ENCODE assay signal across 8 cellular contexts in the genomic region with DNA sequence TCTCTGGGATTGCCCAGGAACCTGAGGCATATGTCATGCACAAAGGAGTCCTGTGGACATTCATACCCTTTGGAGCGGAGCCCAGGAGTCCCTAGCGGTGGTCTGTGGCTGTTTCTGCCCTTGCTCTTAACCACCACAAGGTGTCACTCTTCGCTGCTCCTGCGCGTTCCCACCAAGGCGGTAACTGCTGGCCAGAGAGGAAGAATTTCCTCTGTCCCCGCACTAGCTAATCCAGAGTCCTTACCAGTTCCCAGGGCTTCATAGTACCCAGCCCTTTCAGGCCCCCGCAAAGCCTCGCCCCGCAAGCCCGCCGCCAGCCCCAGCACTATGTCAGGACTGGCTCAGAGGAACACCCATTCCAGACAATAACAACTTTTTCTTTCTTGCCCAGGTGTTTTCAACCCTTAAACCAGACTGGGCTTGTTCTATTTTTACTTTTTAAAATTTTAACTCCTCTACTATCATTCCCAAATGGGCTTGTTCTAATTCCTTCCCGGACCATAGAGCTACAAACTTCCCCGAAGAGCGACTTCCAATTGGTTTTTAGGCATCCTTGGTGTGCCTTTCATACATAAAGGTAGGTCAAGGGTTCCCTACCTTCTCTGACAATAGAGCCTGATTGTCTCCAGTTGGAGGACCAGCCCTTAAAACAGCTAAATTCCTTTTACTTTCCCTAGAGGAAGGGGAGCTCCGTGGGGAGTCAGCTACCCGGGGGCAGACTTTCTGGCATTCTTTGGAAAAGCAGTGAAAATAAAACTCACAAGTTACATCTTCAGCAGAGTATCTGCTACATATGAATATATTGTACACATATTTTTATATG. TPM values are rescaled to one million over a fixed set of nuclear protein-coding genes. Genes with fewer than 3 reads are reported as not detected.
DNase-seq lines count a peak whose midpoint lies in the region; ATAC-seq, FAIRE-seq and TF ChIP-seq lines count a peak whose summit lies in the region.

No MANE protein-coding gene starts in this region.

- no peak overlapping the region for H3K4me3 ChIP-seq in endodermal cell (ENCODE audit: low read length)
- H3K4me3 ChIP-seq in mesenchymal stem cell (ENCODE audit: insufficient read depth in 1 of 2, low read depth in 1 of 2, low read length in 2 of 2): no peak overlapping the region

- peak overlapping the region; percentile 77 for H4K8ac ChIP-seq in mesenchymal stem cell (ENCODE audit: low read length)

- H3K9me3 ChIP-seq in endodermal cell (ENCODE audit: control insufficient read depth, low read length) (no peaks in the 10 kb centered on the region), mesenchymal stem cell (ENCODE audit: control insufficient read depth, low read length) (no peaks in the 10 kb centered on the region)

- H3K27me3 ChIP-seq in endodermal cell (ENCODE audit: control insufficient read depth, insufficient read depth, low read length, poor library complexity, severe bottlenecking) (no peaks in the 10 kb centered on the region), mesenchymal stem cell (ENCODE audit: control insufficient read depth in 1 of 2, insufficient read depth in 1 of 2, low read length in 2 of 2) (no peaks in the 10 kb centered on the region)

- peaks cover 7% of the 10 kb centered on the region for H3K4me1 Mint-ChIP-seq in activated CD8-positive, alpha-beta T cell treated with anti-CD3 and anti-CD28 coated beads, Interleukin-2, amount 10 ng/mL, durations not matched to agents 7 days and 5 days (ENCODE audit: low read depth)
- peaks cover 16% of the 10 kb centered on the region for H3K4me1 Mint-ChIP-seq in endodermal cell

- no peaks in the 10 kb centered on the region for H3K9me3 Mint-ChIP-seq in activated CD8-positive, alpha-beta T cell treated with anti-CD3 and anti-CD28 coated beads, Interleukin-2, amount 10 ng/mL, durations not matched to agents 7 days and 5 days (ENCODE audit: insufficient read depth)
- no peaks in the 10 kb centered on the region for H3K9me3 Mint-ChIP-seq in endodermal cell

- H3K23ac ChIP-seq in mesenchymal stem cell (ENCODE audit: low read length in 2 of 2): no peak overlapping the region

- peak; percentile 61 for DNase-seq in AG09319 (ENCODE audit: extremely low read depth, low read depth)
- DNase-seq in HTR-8/SVneo (ENCODE audit: insufficient read length, low spot score): peak; percentile 89
- peak; percentile 71 to 73 for DNase-seq in NOMO-1 (lab: John Stamatoyannopoulos, UW; ENCODE audit: unreplicated experiment in 2 of 2)
- DNase-seq in activated CD8-positive, alpha-beta T cell treated with anti-CD3 and anti-CD28 coated beads, Interleukin-2, amount 10 ng/mL, durations not matched to agents 7 days and 5 days: peak; percentile 80
- peak; percentile 94 for DNase-seq in endodermal cell
- peak; percentile 89 for DNase-seq in mesenchymal stem cell
- DNase-seq in stimulated activated CD8-positive, alpha-beta memory T cell treated with anti-CD3 and anti-CD28 coated beads, Interleukin-12 subunit alpha, Interleukin-12 subunit beta, amount 100 ng/mL, for 1 hour (ENCODE audit: low read depth): peak; percentile 54

- peak overlapping the region; percentile 69 for H2BK15ac ChIP-seq in mesenchymal stem cell (ENCODE audit: low read depth, poor library complexity, severe bottlenecking)

- H3K4ac ChIP-seq in mesenchymal stem cell (ENCODE audit: low read depth in 1 of 2, low read length in 2 of 2): no peak overlapping the region

- no peak overlapping the region for H4K91ac ChIP-seq in mesenchymal stem cell (ENCODE audit: low read length)

- no peak overlapping the region for H3K18ac ChIP-seq in mesenchymal stem cell (ENCODE audit: low read depth in 1 of 2, low read length in 2 of 2)

- H3K27ac ChIP-seq in endodermal cell (ENCODE audit: low read depth, low read length): no peak overlapping the region
- H3K27ac ChIP-seq in mesenchymal stem cell (ENCODE audit: low read length, poor library complexity, severe bottlenecking): no peak overlapping the region

- no peaks in the 10 kb centered on the region for H3K79me1 ChIP-seq in mesenchymal stem cell (replicated peaks; ENCODE audit: low read length, poor library complexity, severe bottlenecking)

- H2BK5ac ChIP-seq in mesenchymal stem cell (ENCODE audit: low read depth, low read length, poor library complexity, severe bottlenecking): no peak overlapping the region

- H3K9ac ChIP-seq in endodermal cell (ENCODE audit: extremely low read depth, low read length, poor library complexity, severe bottlenecking) (no peak overlapping the region), mesenchymal stem cell (ENCODE audit: low read length) (peak overlapping the region; percentile 71)

- H3K27ac Mint-ChIP-seq in activated CD8-positive, alpha-beta T cell treated with anti-CD3 and anti-CD28 coated beads, Interleukin-2, amount 10 ng/mL, durations not matched to agents 7 days and 5 days: no peak overlapping the region
- H3K27ac Mint-ChIP-seq in endodermal cell: peak overlapping the region; percentile 49

- H3K36me3 Mint-ChIP-seq in activated CD8-positive, alpha-beta T cell treated with anti-CD3 and anti-CD28 coated beads, Interleukin-2, amount 10 ng/mL, durations not matched to agents 7 days and 5 days (ENCODE audit: low read depth): no peaks in the 10 kb centered on the region
- H3K36me3 Mint-ChIP-seq in endodermal cell (ENCODE audit: low read depth): no peaks in the 10 kb centered on the region

- H2AFZ ChIP-seq in mesenchymal stem cell (ENCODE audit: low read depth, low read length): no peak overlapping the region

- POLR2A ChIA-PET in activated CD8-positive, alpha-beta T cell treated with anti-CD3 and anti-CD28 coated beads, Interleukin-2, amount 10 ng/mL, durations not matched to agents 7 days and 5 days (lab: Charles Lee): interaction anchor here (0.7 kb wide), 1 partner anchor 13 kb away, joined by 4 read pairs; no protein-coding TSS in a partner anchor

- peak overlapping the region; percentile 9 for H3K4me3 Mint-ChIP-seq in activated CD8-positive, alpha-beta T cell treated with anti-CD3 and anti-CD28 coated beads, Interleukin-2, amount 10 ng/mL, durations not matched to agents 7 days and 5 days
- peak overlapping the region; percentile 15 for H3K4me3 Mint-ChIP-seq in endodermal cell

- TF ChIP-seq CTCF in AG09319 (IDR thresholded peaks at IDR 0.05; ENCODE audit: low read depth, low read length) (peak; percentile 100), endodermal cell (conservative IDR thresholded peaks at IDR 0.05) (peak; percentile 99)

- no peak overlapping the region for H2BK120ac ChIP-seq in mesenchymal stem cell (ENCODE audit: low read depth, low read length)

- 7 to 12% methylated on average over 13 to 17 of the region's 17 CpGs for WGBS in endodermal cell (ENCODE audit: insufficient coverage in 1 of 2, insufficient read length in 1 of 2), 2 experiments
- 7% methylated on average over 15 of the region's 17 CpGs for WGBS in mesenchymal stem cell

- H3K4me1 ChIP-seq in endodermal cell (ENCODE audit: control insufficient read depth, insufficient read depth, low read length): no peaks in the 10 kb centered on the region
- peaks cover 1% of the 10 kb centered on the region for H3K4me1 ChIP-seq in mesenchymal stem cell (ENCODE audit: control insufficient read depth, insufficient read depth, low read depth, low read length)

- no peak for FAIRE-seq in HTR-8/SVneo (lab: Jason Lieb, UNC)

- H2BK12ac ChIP-seq in mesenchymal stem cell (ENCODE audit: low read length in 2 of 2): no peak overlapping the region

- H3K36me3 ChIP-seq in endodermal cell (ENCODE audit: control insufficient read depth, insufficient read depth, low read length) (no peaks in the 10 kb centered on the region), mesenchymal stem cell (ENCODE audit: control insufficient read depth in 1 of 2, insufficient read depth in 2 of 2, low read depth in 1 of 2, low read length in 2 of 2) (no peaks in the 10 kb centered on the region)

- CTCF ChIA-PET in activated CD8-positive, alpha-beta T cell treated with anti-CD3 and anti-CD28 coated beads, Interleukin-2, amount 10 ng/mL, durations not matched to agents 7 days and 5 days (lab: Charles Lee): interaction anchor here (0.6 to 5.0 kb wide), 93 partner anchors 9 to 614 kb away, joined by 3 to 131 read pairs (median 5); a partner anchor contains a TSS

- peak overlapping the region; percentile 71 for H3K4me2 ChIP-seq in mesenchymal stem cell (ENCODE audit: low read length, poor library complexity, severe bottlenecking)

- no peak overlapping the region for H2AK5ac ChIP-seq in mesenchymal stem cell (ENCODE audit: low read length, severe bottlenecking)

- no peak overlapping the region for H3K14ac ChIP-seq in mesenchymal stem cell (ENCODE audit: low read length in 2 of 2)

- peak; percentile 94 for ATAC-seq in GM19043 (IDR thresholded peaks at IDR 0.05; ENCODE audit: low read depth, unreplicated experiment)
- ATAC-seq in activated CD8-positive, alpha-beta T cell treated with anti-CD3 and anti-CD28 coated beads, Interleukin-2, amount 10 ng/mL, durations not matched to agents 7 days and 5 days: peak; percentile 99

- peaks cover 2% of the 10 kb centered on the region for H3K27me3 Mint-ChIP-seq in activated CD8-positive, alpha-beta T cell treated with anti-CD3 and anti-CD28 coated beads, Interleukin-2, amount 10 ng/mL, durations not matched to agents 7 days and 5 days (ENCODE audit: low read depth)
- H3K27me3 Mint-ChIP-seq in endodermal cell (ENCODE audit: insufficient read depth): no peaks in the 10 kb centered on the region

RNA-seq across cellular contexts. Expression of a gene that starts 31.8 kb away (rescaled TPM):
- 1 to 10 TPM in 1 of 2 experiments, under 1 TPM in 1; 0.60 to 1.6 TPM for total RNA-seq in activated CD8-positive, alpha-beta T cell treated with anti-CD3 and anti-CD28 coated beads, Interleukin-2, amount 10 ng/mL, durations not matched to agents 7 days and 5 days
- 1 to 10 TPM; 2.5 to 3.6 TPM for total RNA-seq in endodermal cell
- polyA plus RNA-seq in endodermal cell (2013, experiment 1 of 2): 2.0 TPM
- polyA plus RNA-seq in endodermal cell (2013, experiment 2 of 2): 2.5 TPM
- 0.66 TPM for polyA plus RNA-seq in mesenchymal stem cell (2013, experiment 1 of 2)
- polyA plus RNA-seq in mesenchymal stem cell (2013, experiment 2 of 2): 0.63 TPM

RNA-seq across cellular contexts. Expression of a gene that starts 54.8 kb away (rescaled TPM):
- 10 to 100 TPM; 29.7 to 29.8 TPM for total RNA-seq in activated CD8-positive, alpha-beta T cell treated with anti-CD3 and anti-CD28 coated beads, Interleukin-2, amount 10 ng/mL, durations not matched to agents 7 days and 5 days
- total RNA-seq in endodermal cell: 100 to 1,000 TPM in 1 of 2 donors, 10 to 100 TPM in 1; 89.3 to 103 TPM
- polyA plus RNA-seq in endodermal cell (2013, experiment 1 of 2): 100 TPM
- polyA plus RNA-seq in endodermal cell (2013, experiment 2 of 2): 98.5 TPM
- 59.1 TPM for polyA plus RNA-seq in mesenchymal stem cell (2013, experiment 1 of 2)
- 58.8 TPM for polyA plus RNA-seq in mesenchymal stem cell (2013, experiment 2 of 2)
